ENCODE assay signal across 9 cellular contexts in the genomic region with DNA sequence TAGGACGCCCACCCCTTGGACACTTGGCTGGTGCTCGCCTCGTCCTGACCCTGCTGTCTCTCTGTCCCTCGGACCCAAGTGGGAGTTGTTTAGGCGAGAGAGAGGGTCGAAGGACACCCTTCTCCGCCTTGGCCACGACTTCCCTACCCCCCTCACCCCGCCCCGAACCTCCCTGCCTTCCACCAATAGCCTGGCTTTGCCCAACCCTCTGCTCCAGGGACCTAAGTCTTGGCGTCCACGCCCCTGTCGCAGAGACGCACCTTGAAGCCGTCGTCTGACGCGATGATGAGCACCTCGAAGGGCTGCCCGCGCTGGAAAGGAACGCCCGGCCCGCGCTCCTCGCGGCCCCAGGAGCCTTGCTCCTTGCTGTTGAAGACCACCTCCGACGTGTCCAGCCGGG. TPM values are rescaled to one million over a fixed set of nuclear protein-coding genes. Genes with fewer than 3 reads are reported as not detected.
"Had no signal": no experiment of that assay in that cellular context is flagged by ENCODE, and none has a peak within 500 bp of the region (broad histone marks: within the 10 kb centered on the region; RNA-seq: fewer than 3 reads in every experiment).

No MANE protein-coding gene starts in this region.

RNA-seq across cellular contexts. Expression of a gene that starts 1.7 kb away (rescaled TPM):
- total RNA-seq: LHCN-M2, NCI-H460, OCI-LY7, Peyer's patch, Right ventricle myocardium superior, SJSA1 had no signal
- polyA plus RNA-seq: SK-N-SH had no signal

RNA-seq across cellular contexts. Expression of a gene that starts 17.4 kb away (rescaled TPM):
- total RNA-seq: LHCN-M2, NCI-H460, OCI-LY7, PC-9, Peyer's patch, Right ventricle myocardium superior, SJSA1 had no signal
- polyA plus RNA-seq: SK-N-SH had no signal

RNA-seq across cellular contexts. Expression of a gene that starts 27.3 kb away (rescaled TPM):
- total RNA-seq: LHCN-M2, MCF 10A, Right ventricle myocardium superior, SJSA1 had no signal

RNA-seq across cellular contexts. Expression of a gene that starts 41.2 kb away (rescaled TPM):
- total RNA-seq: LHCN-M2, MCF 10A, NCI-H460, SJSA1 had no signal
